17 cellular contexts compared by ENCODE assay signal in the genomic region with DNA sequence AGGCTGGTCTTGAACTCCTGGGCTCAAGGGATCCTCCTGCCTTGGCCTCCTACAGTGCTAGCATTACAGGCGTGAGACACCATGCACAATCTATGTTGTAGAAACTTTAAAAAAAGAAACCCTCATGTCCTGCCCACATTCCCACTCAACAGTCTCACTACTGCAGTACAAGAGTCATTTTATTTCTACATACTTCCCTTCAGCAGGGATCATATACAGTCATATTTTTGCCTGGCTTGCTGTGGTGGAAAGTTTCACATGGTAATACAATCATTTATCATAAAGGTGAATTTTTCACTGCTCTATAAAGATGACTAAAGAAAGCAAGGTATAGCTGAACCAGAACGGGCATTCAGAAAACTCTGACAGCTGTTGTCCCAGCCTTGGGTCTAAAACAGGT. TPM values are rescaled to one million over a fixed set of nuclear protein-coding genes. Genes with fewer than 3 reads are reported as not detected.
DNase-seq lines count a peak whose midpoint lies in the region; ATAC-seq and TF ChIP-seq lines count a peak whose summit lies in the region.
"Had no signal": no experiment of that assay in that cellular context is flagged by ENCODE, and none has a peak within 500 bp of the region (broad histone marks: within the 10 kb centered on the region; RNA-seq: fewer than 3 reads in every experiment).

No MANE protein-coding gene starts in this region.

- CTCF ChIA-PET in CD4-positive, alpha-beta memory T cell (lab: Charles Lee; ENCODE audit: partially characterized antibody), result interaction anchor here (1.4 to 1.5 kb wide), 2 partner anchors 17 to 27 kb away, joined by 3 to 6 read pairs; no protein-coding TSS in a partner anchor

- H3K36me3 ChIP-seq in CD4-positive, alpha-beta memory T cell (ENCODE audit: insufficient read depth, low read length), result no peaks in the 10 kb centered on the region
- H3K36me3 ChIP-seq: BLaER1 treated with 17β-estradiol and CSF1 and Interleukin-3, amounts not matched to agents 10 nM and 100 nM; suprapubic skin had no signal

- H3K36me3 Mint-ChIP-seq in dendritic cell treated with granulocyte-macrophage colony-stimulating factor and Interleukin-4, amounts not matched to agents 40 ng/mL and 50 ng/mL, for 4 days (ENCODE audit: low read depth), result no peaks in the 10 kb centered on the region
- H3K36me3 Mint-ChIP-seq in CD4-positive, alpha-beta memory T cell, result no peaks in the 10 kb centered on the region

- no peak for DNase-seq in stimulated activated naive CD8-positive, alpha-beta T cell treated with anti-CD3 and anti-CD28 coated beads, Interleukin-15, Interleukin-2, amounts not matched to agents 100 U/mL and 50 U/mL, for 24 hours
- no peak for DNase-seq in stimulated activated naive CD8-positive, alpha-beta T cell treated with anti-CD3 and anti-CD28 coated beads, Interleukin-15, amount 100 ng/mL, for 72 hours
- DNase-seq in HL-60 (ENCODE audit: low read depth in 1 of 2, low spot score in 1 of 2) (peak in 1 of 2 experiments; percentile 25), NCI-H1092 treated with DMSO at 0.1 percent for 48 hours (lab: John Stamatoyannopoulos, UW) (no peak)
- DNase-seq in CD4-positive, alpha-beta memory T cell, result no peak
- DNase-seq: activated effector memory CD4-positive, alpha-beta T cell treated with anti-CD3 and anti-CD28 coated beads, Interleukin-2, amount 50 U/mL, for 16 hours; effector memory CD4-positive, alpha-beta T cell; GOT3; mesenchymal stem cell; NCI-H1105; NCI-H2029; NCI-H526 treated with DMSO at 0.1 percent for 48 hours; T-helper 9 cell had no signal

- ATAC-seq in stimulated activated naive CD8-positive, alpha-beta T cell treated with anti-CD3 and anti-CD28 coated beads, Interleukin-15, Interleukin-2, amounts not matched to agents 100 U/mL and 50 U/mL, for 24 hours, result peak; percentile 53
- no peak for ATAC-seq in stimulated activated naive CD8-positive, alpha-beta T cell treated with anti-CD3 and anti-CD28 coated beads, Interleukin-15, amount 100 ng/mL, for 72 hours
- ATAC-seq in HG03139 (IDR thresholded peaks at IDR 0.05; ENCODE audit: unreplicated experiment), result no peak

- H3K4me1 ChIP-seq in CD4-positive, alpha-beta memory T cell (ENCODE audit: insufficient read depth, low read length), result no peaks in the 10 kb centered on the region
- H3K4me1 ChIP-seq: suprapubic skin had no signal

- peak overlapping the region; percentile 92 for H3K27ac ChIP-seq in HL-60 (replicated peaks)
- no peak overlapping the region for H3K27ac ChIP-seq in CD4-positive, alpha-beta memory T cell (ENCODE audit: low read depth, low read length)
- H3K27ac ChIP-seq: BLaER1 treated with 17β-estradiol and CSF1 and Interleukin-3, amounts not matched to agents 10 nM and 100 nM; suprapubic skin had no signal

- POLR2A ChIA-PET in CD4-positive, alpha-beta memory T cell (lab: Charles Lee; ENCODE audit: partially characterized antibody), result no interaction called here

- no peak for TF ChIP-seq CTCF in HL-60 (IDR thresholded peaks at IDR 0.05; ENCODE audit: insufficient read depth, low read length)

- peaks cover 18% of the 10 kb centered on the region for H3K27me3 Mint-ChIP-seq in stimulated activated naive CD8-positive, alpha-beta T cell treated with anti-CD3 and anti-CD28 coated beads, Interleukin-15, amount 100 ng/mL, for 72 hours
- H3K27me3 Mint-ChIP-seq in dendritic cell treated with granulocyte-macrophage colony-stimulating factor and Interleukin-4, amounts not matched to agents 40 ng/mL and 50 ng/mL, for 4 days, result no peaks in the 10 kb centered on the region
- peaks cover 0 to 4% of the 10 kb centered on the region in 2 donors for H3K27me3 Mint-ChIP-seq in CD4-positive, alpha-beta memory T cell

- peaks cover 6% of the 10 kb centered on the region for H3K4me1 Mint-ChIP-seq in stimulated activated naive CD8-positive, alpha-beta T cell treated with anti-CD3 and anti-CD28 coated beads, Interleukin-15, amount 100 ng/mL, for 72 hours
- H3K4me1 Mint-ChIP-seq in dendritic cell treated with granulocyte-macrophage colony-stimulating factor and Interleukin-4, amounts not matched to agents 40 ng/mL and 50 ng/mL, for 4 days (ENCODE audit: low read depth), result peaks cover 28% of the 10 kb centered on the region
- no peaks in the 10 kb centered on the region for H3K4me1 Mint-ChIP-seq in CD4-positive, alpha-beta memory T cell

- no peak overlapping the region for H3K27ac Mint-ChIP-seq in stimulated activated naive CD8-positive, alpha-beta T cell treated with anti-CD3 and anti-CD28 coated beads, Interleukin-15, amount 100 ng/mL, for 72 hours
- H3K27ac Mint-ChIP-seq in dendritic cell treated with granulocyte-macrophage colony-stimulating factor and Interleukin-4, amounts not matched to agents 40 ng/mL and 50 ng/mL, for 4 days, result peak overlapping the region; percentile 92
- no peak overlapping the region for H3K27ac Mint-ChIP-seq in CD4-positive, alpha-beta memory T cell

- no peaks in the 10 kb centered on the region for H3K9me3 Mint-ChIP-seq in stimulated activated naive CD8-positive, alpha-beta T cell treated with anti-CD3 and anti-CD28 coated beads, Interleukin-15, amount 100 ng/mL, for 72 hours
- H3K9me3 Mint-ChIP-seq in dendritic cell treated with granulocyte-macrophage colony-stimulating factor and Interleukin-4, amounts not matched to agents 40 ng/mL and 50 ng/mL, for 4 days, result no peaks in the 10 kb centered on the region
- no peaks in the 10 kb centered on the region for H3K9me3 Mint-ChIP-seq in CD4-positive, alpha-beta memory T cell

- H3K27me3 ChIP-seq in HL-60 (ENCODE audit: insufficient read depth, poor library complexity, severe bottlenecking), result no peaks in the 10 kb centered on the region
- no peaks in the 10 kb centered on the region for H3K27me3 ChIP-seq in CD4-positive, alpha-beta memory T cell (ENCODE audit: insufficient read depth, low read length)
- H3K27me3 ChIP-seq: BLaER1 treated with 17β-estradiol and CSF1 and Interleukin-3, amounts not matched to agents 10 nM and 100 nM; suprapubic skin had no signal

- no peak overlapping the region for H3K4me3 ChIP-seq in HL-60 (replicated peaks; ENCODE audit: insufficient read depth, low read length)
- H3K4me3 ChIP-seq in CD4-positive, alpha-beta memory T cell (ENCODE audit: low read length in 2 of 2), result no peak overlapping the region
- H3K4me3 ChIP-seq: BLaER1 treated with 17β-estradiol and CSF1 and Interleukin-3, amounts not matched to agents 10 nM and 100 nM; suprapubic skin had no signal

- no peaks in the 10 kb centered on the region for H3K9me3 ChIP-seq in CD4-positive, alpha-beta memory T cell (ENCODE audit: control insufficient read depth in 1 of 2, low read length in 2 of 2)
- H3K9me3 ChIP-seq: BLaER1 treated with 17β-estradiol and CSF1 and Interleukin-3, amounts not matched to agents 10 nM and 100 nM; suprapubic skin had no signal

- no peak overlapping the region for H3K4me3 Mint-ChIP-seq in stimulated activated naive CD8-positive, alpha-beta T cell treated with anti-CD3 and anti-CD28 coated beads, Interleukin-15, amount 100 ng/mL, for 72 hours
- H3K4me3 Mint-ChIP-seq in dendritic cell treated with granulocyte-macrophage colony-stimulating factor and Interleukin-4, amounts not matched to agents 40 ng/mL and 50 ng/mL, for 4 days, result no peak overlapping the region
- no peak overlapping the region for H3K4me3 Mint-ChIP-seq in CD4-positive, alpha-beta memory T cell

- intact Hi-C loops in dendritic cell treated with granulocyte-macrophage colony-stimulating factor and Interleukin-4, amounts not matched to agents 40 ng/mL and 50 ng/mL, for 4 days (cut with micrococcal nuclease), result no loop called here
- intact Hi-C loops in CD4-positive, alpha-beta memory T cell (cut with micrococcal nuclease), result no loop called here

RNA-seq across cellular contexts. Expression of a gene that starts 53.8 kb away (rescaled TPM):
- total RNA-seq in CD4-positive, alpha-beta memory T cell, result 10 to 100 TPM; 44.8 to 52.1 TPM
- 10 to 100 TPM; 14.4 to 23.9 TPM for polyA plus RNA-seq in CD4-positive, alpha-beta memory T cell

RNA-seq across cellular contexts. Expression of a gene that starts 58.4 kb away (rescaled TPM):
- not detected for total RNA-seq in CD4-positive, alpha-beta memory T cell
- not detected for polyA plus RNA-seq in CD4-positive, alpha-beta memory T cell

RNA-seq across cellular contexts. Expression of a gene that starts 58.4 kb away (rescaled TPM):
- not detected for total RNA-seq in CD4-positive, alpha-beta memory T cell
- polyA plus RNA-seq in CD4-positive, alpha-beta memory T cell, result under 1 TPM in 1 of 2 donors, not detected in 1; 0.04 TPM
